Comparison of ENCODE assay signal across 8 cellular contexts in genomic region chr9:133375116-133375723, GRCh38. TPM values are rescaled to one million over a fixed set of nuclear protein-coding genes. Genes with fewer than 3 reads are reported as not detected.
A peak's percentile ranks its signal among the peaks of the same experiment; 100 is the strongest.
DNase-seq lines count a peak whose midpoint lies in the region; ATAC-seq, FAIRE-seq and TF ChIP-seq lines count a peak whose summit lies in the region.

No MANE protein-coding gene starts in this region.

- no peak for FAIRE-seq in RCC 7860 (lab: Jason Lieb, UNC)

- peak overlapping the region; percentile 85 to 93 for H3K27ac ChIP-seq in aorta (ENCODE audit: low read depth in 1 of 2, low read length in 2 of 2)

- no peaks in the 10 kb centered on the region for H3K27me3 ChIP-seq in mononuclear cell (ENCODE audit: insufficient read depth, low read length)
- no peaks in the 10 kb centered on the region for H3K27me3 ChIP-seq in aorta (ENCODE audit: control insufficient read depth in 1 of 2, insufficient read depth in 2 of 2, low read length in 1 of 2)

- intact Hi-C loops in aorta (cut with DNase I): loop anchor here in 1 of 2 donors (5.0 kb wide), 2 partner anchors 38 to 82 kb away; partner anchors contain the start of genes CACFD1 and SURF6

- DNase-seq in AG04449 (ENCODE audit: low read depth, low spot score) (no peak), GM12865 (ENCODE audit: low read depth) (peak; percentile 41), RCC 7860 (ENCODE audit: low spot score) (peak; percentile 25), dedifferentiated amniotic fluid mesenchymal stem cell (ENCODE audit: extremely low spot score) (peak; percentile 23), aorta (no peak), NCI-H446 treated with DMSO at 0.1 percent for 48 hours (lab: John Stamatoyannopoulos, UW) (no peak)

- H3K36me3 ChIP-seq in aorta (ENCODE audit: control insufficient read depth in 1 of 2, insufficient read depth in 2 of 2, low read length in 1 of 2): no peaks in the 10 kb centered on the region

- H3K4me3 ChIP-seq in AG04449 (ENCODE audit: low read depth, low read length): peak overlapping the region; percentile 83
- peak overlapping the region; percentile 77 for H3K4me3 ChIP-seq in GM12865 (ENCODE audit: low read depth, low read length)
- peak overlapping the region; percentile 76 for H3K4me3 ChIP-seq in mononuclear cell (ENCODE audit: low read length)
- H3K4me3 ChIP-seq in aorta (ENCODE audit: low read length in 2 of 2): peak overlapping the region; percentile 99

- WGBS in aorta, 2 donors: 0% methylated on average over 29 to 39 of the region's 39 CpGs

- CTCF ChIA-PET in AG04449 (lab: Yijun Ruan, JAX): interaction anchor here (0.6 to 1.9 kb wide), 6 partner anchors 10 to 45 kb away, joined by 3 to 7 read pairs (median 3); no protein-coding TSS in a partner anchor

- TF ChIP-seq CTCF in AG04449 (IDR thresholded peaks at IDR 0.05; ENCODE audit: insufficient read depth, low read length, missing control alignments): no peak
- no peak for TF ChIP-seq CTCF in GM12865 (IDR thresholded peaks at IDR 0.05; ENCODE audit: insufficient read depth, low read depth, low read length, missing control alignments)

- no peaks in the 10 kb centered on the region for H3K9me3 ChIP-seq in mononuclear cell (ENCODE audit: low read depth, low read length)
- no peaks in the 10 kb centered on the region for H3K9me3 ChIP-seq in aorta (ENCODE audit: control insufficient read depth, low read length)

- POLR2A ChIA-PET in AG04449 (lab: Yijun Ruan, JAX): interaction anchor here (0.6 to 2.7 kb wide), 5 partner anchors 8 to 706 kb away, joined by 3 to 13 read pairs (median 4); partner anchors contain the start of genes MED22 and RPL7A

- ATAC-seq in HG02943 (IDR thresholded peaks at IDR 0.05; ENCODE audit: low read depth, unreplicated experiment): peak; percentile 28
- ATAC-seq in aorta (ENCODE audit: low FRiP score): peak; percentile 23

- H3K4me1 ChIP-seq in mononuclear cell (ENCODE audit: insufficient read depth, low read length) (peaks cover 56% of the 10 kb centered on the region), aorta (ENCODE audit: control insufficient read depth in 1 of 2, insufficient read depth in 2 of 2, low read length in 2 of 2) (no peaks in the 10 kb centered on the region)

RNA-seq across cellular contexts. Expression of gene SURF4, which starts 0.6 kb away (rescaled TPM):
- 82.2 TPM for total RNA-seq in mononuclear cell
- total RNA-seq in aorta: 100 to 1,000 TPM; 114 to 123 TPM
- polyA plus RNA-seq in aorta: 10 to 100 TPM; 42.3 to 71.2 TPM

RNA-seq across cellular contexts. Expression of gene STKLD1, which starts 0.9 kb away (rescaled TPM):
- total RNA-seq in mononuclear cell: 0.10 TPM
- total RNA-seq in aorta: 1 to 10 TPM in 1 of 2 donors, not detected in 1; 1.4 TPM
- polyA plus RNA-seq in aorta: 1 to 10 TPM in 1 of 2 donors, not detected in 1; 3.5 TPM

RNA-seq across cellular contexts. Expression of gene SURF2, which starts 18.9 kb away (rescaled TPM):
- total RNA-seq in mononuclear cell (9.0 TPM), aorta (1 to 10 TPM; 9.2 to 9.9 TPM)
- polyA plus RNA-seq in aorta: 10 to 100 TPM; 26.6 to 29.2 TPM

RNA-seq across cellular contexts. Expression of gene SURF1, which starts 18.9 kb away (rescaled TPM):
- total RNA-seq in mononuclear cell (26.4 TPM), aorta (10 to 100 TPM; 29.2 to 41.2 TPM)
- polyA plus RNA-seq in aorta: 10 to 100 TPM; 79.5 to 85.4 TPM

RNA-seq across cellular contexts. Expression of gene RPL7A, which starts 27.2 kb away (rescaled TPM):
- total RNA-seq in mononuclear cell: 2,463 TPM
- 1,000 to 10,000 TPM; 1,304 to 1,328 TPM for total RNA-seq in aorta
- 1,000 to 10,000 TPM; 2,763 to 3,584 TPM for polyA plus RNA-seq in aorta

Comparison
In these comparisons a context has a peak if more than half of its experiments do, and no peak if none do; other contexts are left out.
1. DNase-seq: peak in GM12865 (single experiment), RCC 7860 (single experiment) and dedifferentiated amniotic fluid mesenchymal stem cell (single experiment); none in AG04449 (single experiment), aorta (0 of 2) and NCI-H446 treated with DMSO at 0.1 percent for 48 hours (single experiment).
2. Peak in every context shown above with its lines, with median percentiles within 50 percentile points of each other: H3K4me3 ChIP-seq.